Comparison of ENCODE assay signal across 7 cellular contexts in genomic region chr2:203811491-203812221, GRCh38. TPM values are rescaled to one million over a fixed set of nuclear protein-coding genes. Genes with fewer than 3 reads are reported as not detected.
DNase-seq lines count a peak whose midpoint lies in the region; ATAC-seq and TF ChIP-seq lines count a peak whose summit lies in the region.

No MANE protein-coding gene starts in this region.

- TF ChIP-seq CTCF in uterus (IDR thresholded peaks at IDR 0.05), result no peak
- no peak for TF ChIP-seq CTCF in WERI-Rb-1 (IDR thresholded peaks at IDR 0.05; ENCODE audit: low read depth, low read length)

- DNase-seq in LoVo (ENCODE audit: low spot score), result peak; percentile 94
- peak; percentile 78 to 85 for DNase-seq in activated CD4-positive, alpha-beta T cell treated with anti-CD3 and anti-CD28 coated beads, Interleukin-2, amount 50 U/mL, for 48 hours
- peak; percentile 40 to 48 (median 41) for DNase-seq in effector memory CD8-positive, alpha-beta T cell
- DNase-seq in occipital lobe (lab: John Stamatoyannopoulos, UW), result peak; percentile 21
- DNase-seq in uterus, result peak; percentile 26 to 48
- no peak for DNase-seq in WERI-Rb-1

- peak overlapping the region; percentile 41 to 64 for H3K4me3 Mint-ChIP-seq in effector memory CD8-positive, alpha-beta T cell

- H3K4me1 ChIP-seq in uterus, result no peaks in the 10 kb centered on the region

- intact Hi-C loops in uterus (cut with DNase I; ENCODE audit: low total_unique reads), result no loop called here

- TF ChIP-seq POLR2A in uterus (IDR thresholded peaks at IDR 0.05), result no peak

- H3K27ac Mint-ChIP-seq in effector memory CD8-positive, alpha-beta T cell, result peak overlapping the region; percentile 90 to 94

- H3K27me3 Mint-ChIP-seq in effector memory CD8-positive, alpha-beta T cell, result peaks cover 0 to 7% of the 10 kb centered on the region in 2 donors

- H3K27me3 ChIP-seq in uterus (no peaks in the 10 kb centered on the region), WERI-Rb-1 (ENCODE audit: insufficient read depth, low read depth, severe bottlenecking) (no peaks in the 10 kb centered on the region)

- no peaks in the 10 kb centered on the region for H3K36me3 ChIP-seq in uterus
- no peaks in the 10 kb centered on the region for H3K36me3 ChIP-seq in WERI-Rb-1

- H3K27ac ChIP-seq in uterus, result no peak overlapping the region
- no peak overlapping the region for H3K27ac ChIP-seq in WERI-Rb-1

- ATAC-seq in GM19468 (IDR thresholded peaks at IDR 0.05; ENCODE audit: extremely low read depth, unreplicated experiment), result peak; percentile 45
- peak; percentile 91 for ATAC-seq in effector memory CD8-positive, alpha-beta T cell (replicated peaks)

- no peak overlapping the region for H3K4me3 ChIP-seq in uterus
- no peak overlapping the region for H3K4me3 ChIP-seq in WERI-Rb-1 (ENCODE audit: low read depth, low read length)

- H3K9me3 ChIP-seq in uterus, result no peaks in the 10 kb centered on the region
- H3K9me3 ChIP-seq in WERI-Rb-1 (ENCODE audit: severe bottlenecking), result no peaks in the 10 kb centered on the region

- H3K9me3 Mint-ChIP-seq in effector memory CD8-positive, alpha-beta T cell, result no peaks in the 10 kb centered on the region

- peaks cover 34 to 35% of the 10 kb centered on the region in 2 donors for H3K4me1 Mint-ChIP-seq in effector memory CD8-positive, alpha-beta T cell (ENCODE audit: low read depth in 2 of 2)

- no peaks in the 10 kb centered on the region for H3K36me3 Mint-ChIP-seq in effector memory CD8-positive, alpha-beta T cell (ENCODE audit: insufficient read depth)

RNA-seq across cellular contexts. Expression of gene CTLA4, which starts 55.9 kb away (rescaled TPM):
- total RNA-seq in occipital lobe (not detected), uterus (under 1 TPM in 1 of 4 donors, not detected in 3; 0.14 TPM)
